ENCODE assay signal across 9 cellular contexts in the genomic region with DNA sequence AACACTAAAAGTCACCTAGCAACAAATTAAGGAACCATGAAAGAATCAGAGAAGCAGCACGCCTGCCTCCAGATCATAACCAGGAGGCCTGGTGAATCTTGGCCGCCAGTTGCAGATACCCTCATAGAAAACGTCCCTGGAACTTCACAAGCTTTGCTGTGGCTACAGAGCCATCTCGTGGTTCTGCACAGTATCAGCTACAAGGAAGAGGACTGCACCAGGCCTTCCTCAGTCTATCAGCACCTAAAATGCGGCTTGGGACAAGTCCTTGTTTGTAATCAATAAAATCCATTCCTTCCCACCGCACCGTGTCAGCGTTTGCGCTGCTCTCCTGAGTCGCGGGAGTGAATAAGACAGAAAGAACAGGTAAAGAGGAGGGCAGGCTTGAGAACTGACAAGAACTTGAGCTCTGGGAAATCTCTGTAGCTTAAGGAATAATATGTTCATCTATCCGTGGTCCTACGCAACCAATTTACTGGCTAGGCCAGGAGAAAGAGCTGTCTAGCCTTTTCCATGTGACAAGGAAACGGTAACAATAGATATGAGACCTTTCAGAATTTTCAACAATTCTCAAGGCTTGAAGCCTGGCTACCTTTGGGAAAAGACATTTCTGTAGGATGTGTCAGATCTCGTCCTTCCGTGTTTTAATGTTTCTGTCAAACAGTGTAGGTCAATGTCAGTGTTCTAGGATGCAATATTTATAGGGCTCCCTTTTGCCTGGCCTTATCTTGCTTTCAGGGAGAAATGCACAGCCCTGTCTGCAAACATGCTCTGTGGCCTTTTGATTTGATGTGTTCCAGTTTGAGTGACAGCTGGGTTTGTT.
A peak's percentile ranks its signal among the peaks of the same experiment; 100 is the strongest.
DNase-seq lines count a peak whose midpoint lies in the region; ATAC-seq and TF ChIP-seq lines count a peak whose summit lies in the region.
"Had no signal": no experiment of that assay in that cellular context is flagged by ENCODE, and none has a peak within 500 bp of the region (broad histone marks: within the 10 kb centered on the region; RNA-seq: fewer than 3 reads in every experiment).

No MANE protein-coding gene starts in this region.

- H3K36me3 Mint-ChIP-seq in CD4-positive, alpha-beta T cell (ENCODE audit: low read depth) = no peaks in the 10 kb centered on the region
- H3K36me3 Mint-ChIP-seq: CD8-positive, alpha-beta T cell had no signal

- no peak overlapping the region for H3K27ac ChIP-seq in CD4-positive, alpha-beta T cell (ENCODE audit: low read depth, low read length)

- no peak overlapping the region for H3K4me3 Mint-ChIP-seq in CD4-positive, alpha-beta T cell
- H3K4me3 Mint-ChIP-seq: CD8-positive, alpha-beta T cell had no signal

- intact Hi-C loops in CD4-positive, alpha-beta T cell (cut with DNase I, micrococcal nuclease) = no loop called here

- peak; percentile 73 for TF ChIP-seq CTCF in epithelial cell of proximal tubule (conservative IDR thresholded peaks at IDR 0.05; ENCODE audit: low read depth, low read length)
- TF ChIP-seq CTCF in CD4-positive, alpha-beta T cell (IDR thresholded peaks at IDR 0.05) = no peak

- no peaks in the 10 kb centered on the region for H3K27me3 ChIP-seq in CD4-positive, alpha-beta T cell (ENCODE audit: control insufficient read depth, insufficient read depth, low read length)

- DNase-seq in SKM-1 (lab: John Stamatoyannopoulos, UW; ENCODE audit: unreplicated experiment) (peak; percentile 6), SKM-1 treated with dmso at 0.1 percent for 144 hours (lab: John Stamatoyannopoulos, UW; ENCODE audit: unreplicated experiment) (no peak), OCI-M1 (lab: John Stamatoyannopoulos, UW) (peak; percentile 79), epithelial cell of proximal tubule (ENCODE audit: low read depth) (peak; percentile 9), myocyte (ENCODE audit: low read depth) (peak; percentile 61)
- no peak for DNase-seq in CD4-positive, alpha-beta T cell
- DNase-seq in stimulated activated naive CD4-positive, alpha-beta T cell treated with Interleukin-2 at 50 U/mL for 16 hours (lab: John Stamatoyannopoulos, UW) = no peak

- H3K9me3 ChIP-seq in CD4-positive, alpha-beta T cell (ENCODE audit: control insufficient read depth, low read length) = no peaks in the 10 kb centered on the region

- ATAC-seq in HG03460 (IDR thresholded peaks at IDR 0.05; ENCODE audit: unreplicated experiment) = no peak
- ATAC-seq in CD4-positive, alpha-beta T cell (ENCODE audit: poor library complexity) = no peak
- ATAC-seq: CD8-positive, alpha-beta T cell had no signal

- H3K27ac Mint-ChIP-seq in CD4-positive, alpha-beta T cell = no peak overlapping the region
- H3K27ac Mint-ChIP-seq: CD8-positive, alpha-beta T cell had no signal

- POLR2A ChIA-PET in CD4-positive, alpha-beta T cell (lab: Charles Lee) = no interaction called here

- H3K4me3 ChIP-seq in epithelial cell of proximal tubule (ENCODE audit: low read depth, low read length) = no peak overlapping the region

- H3K4me1 Mint-ChIP-seq in CD4-positive, alpha-beta T cell (ENCODE audit: low read depth) = no peaks in the 10 kb centered on the region

- H3K9me3 Mint-ChIP-seq in CD4-positive, alpha-beta T cell = no peaks in the 10 kb centered on the region
- H3K9me3 Mint-ChIP-seq: CD8-positive, alpha-beta T cell had no signal

- peaks cover 24% of the 10 kb centered on the region for H3K27me3 Mint-ChIP-seq in CD4-positive, alpha-beta T cell

- CTCF ChIA-PET in CD4-positive, alpha-beta T cell (lab: Charles Lee) = no interaction called here

Comparison
In these comparisons a context has a peak if more than half of its experiments do, and no peak if none do; other contexts are left out.
1. DNase-seq: peak in SKM-1 (single experiment), OCI-M1 (single experiment), epithelial cell of proximal tubule (single experiment) and myocyte (single experiment); none in SKM-1 treated with dmso at 0.1 percent for 144 hours (single experiment), CD4-positive, alpha-beta T cell (0 of 10) and stimulated activated naive CD4-positive, alpha-beta T cell treated with Interleukin-2 at 50 U/mL for 16 hours (single experiment).